Comparison of ENCODE assay signal across 8 cellular contexts in genomic region chr10:108358912-108359311, GRCh38.
DNase-seq lines count a peak whose midpoint lies in the region; ATAC-seq and TF ChIP-seq lines count a peak whose summit lies in the region.

No MANE protein-coding gene starts in this region.

- H3K4ac ChIP-seq in neuronal stem cell (ENCODE audit: low read length): no peak overlapping the region

- H3K27me3 ChIP-seq in hepatocyte: no peaks in the 10 kb centered on the region
- H3K27me3 ChIP-seq in neuronal stem cell (ENCODE audit: control insufficient read depth in 3 of 3, insufficient read depth in 3 of 3, low read depth in 1 of 3, low read length in 3 of 3): no peaks in the 10 kb centered on the region

- no peak for TF ChIP-seq CTCF in NB4 (IDR thresholded peaks at IDR 0.05; ENCODE audit: low read depth, low read length)
- peak; percentile 21 for TF ChIP-seq CTCF in hepatocyte (IDR thresholded peaks at IDR 0.05; ENCODE audit: poor library complexity)

- H4K91ac ChIP-seq in neuronal stem cell (ENCODE audit: low read depth, low read length, poor library complexity): no peak overlapping the region

- H3K4me3 ChIP-seq in NB4 (ENCODE audit: low read depth, low read length) (no peak overlapping the region), hepatocyte (no peak overlapping the region), neuronal stem cell (ENCODE audit: low read length in 2 of 2) (no peak overlapping the region)

- H3K27ac ChIP-seq in hepatocyte: peak overlapping the region; percentile 18
- H3K27ac ChIP-seq in neuronal stem cell (replicated peaks; ENCODE audit: low read length): no peak overlapping the region

- H2BK15ac ChIP-seq in neuronal stem cell (ENCODE audit: low read length): no peak overlapping the region

- ATAC-seq in GM21786 (IDR thresholded peaks at IDR 0.05; ENCODE audit: unreplicated experiment): peak; percentile 67

- no peak overlapping the region for H3K23ac ChIP-seq in neuronal stem cell (ENCODE audit: low read depth, low read length, poor library complexity)

- H3K4me2 ChIP-seq in hepatocyte (no peak overlapping the region), neuronal stem cell (ENCODE audit: insufficient read depth, low read length, poor library complexity, severe bottlenecking) (no peak overlapping the region)

- H2AFZ ChIP-seq in hepatocyte (no peak overlapping the region), neuronal stem cell (ENCODE audit: low read length) (no peak overlapping the region)

- H2AK5ac ChIP-seq in neuronal stem cell (ENCODE audit: low read depth, low read length): no peak overlapping the region

- H3K79me1 ChIP-seq in neuronal stem cell (ENCODE audit: low read depth, low read length): no peaks in the 10 kb centered on the region

- H4K20me1 ChIP-seq in hepatocyte (ENCODE audit: insufficient read depth, poor library complexity, severe bottlenecking): no peaks in the 10 kb centered on the region

- H3K36me3 ChIP-seq in hepatocyte (replicated peaks; ENCODE audit: insufficient read depth, low read depth) (no peaks in the 10 kb centered on the region), neuronal stem cell (replicated peaks in 1 of 2; ENCODE audit: control insufficient read depth in 2 of 2, insufficient read depth in 2 of 2, low read length in 2 of 2) (no peaks in the 10 kb centered on the region)

- H2BK5ac ChIP-seq in neuronal stem cell (ENCODE audit: low read length): no peak overlapping the region

- H3K9ac ChIP-seq in neuronal stem cell (ENCODE audit: low read depth, low read length, poor library complexity): no peak overlapping the region

- no peaks in the 10 kb centered on the region for H3K79me2 ChIP-seq in hepatocyte

- H4K8ac ChIP-seq in neuronal stem cell (ENCODE audit: low read depth, low read length): no peak overlapping the region

- H3K9me3 ChIP-seq in hepatocyte (ENCODE audit: low read depth): no peaks in the 10 kb centered on the region
- no peaks in the 10 kb centered on the region for H3K9me3 ChIP-seq in neuronal stem cell (replicated peaks in 1 of 2; ENCODE audit: control insufficient read depth in 2 of 2, insufficient read depth in 1 of 2, low read depth in 1 of 2, low read length in 2 of 2)

- TF ChIP-seq POLR2A in NB4 (IDR thresholded peaks at IDR 0.05; ENCODE audit: extremely low read depth, insufficient read length): no peak

- no peak overlapping the region for H2BK12ac ChIP-seq in neuronal stem cell (ENCODE audit: low read length)

- no peak overlapping the region for H3K14ac ChIP-seq in neuronal stem cell (ENCODE audit: low read length)

- H3K4me1 ChIP-seq in hepatocyte (ENCODE audit: insufficient read depth) (no peaks in the 10 kb centered on the region), neuronal stem cell (ENCODE audit: control insufficient read depth in 2 of 2, insufficient read depth in 1 of 2, low read depth in 1 of 2, low read length in 2 of 2) (no peaks in the 10 kb centered on the region)

- no peaks in the 10 kb centered on the region for H3K9me2 ChIP-seq in hepatocyte (replicated peaks; ENCODE audit: insufficient read depth)

- H2BK120ac ChIP-seq in neuronal stem cell (ENCODE audit: low read depth, low read length): no peak overlapping the region

- 63% methylated on average over 3 of the region's 3 CpGs for WGBS in hepatocyte (ENCODE audit: low lambda C conversion rate, missing lambda C conversion rate)
- no CpG with 5 or more reads among the region's 3 CpGs for WGBS in neuronal stem cell (ENCODE audit: extremely low coverage in 2 of 2, insufficient read length in 2 of 2, insufficient replicate concordance in 1 of 2), 2 donors

- DNase-seq in DMS53 treated with DMSO at 0.1 percent for 48 hours (lab: John Stamatoyannopoulos, UW; ENCODE audit: unreplicated experiment) (peak; percentile 41), NB4 (ENCODE audit: low read depth) (peak; percentile 37), hepatocyte (ENCODE audit: low spot score) (peak; percentile 52), middle frontal gyrus (ENCODE audit: extremely low spot score, low spot score) (no peak), DMS79 (lab: John Stamatoyannopoulos, UW) (no peak), AML-193 (lab: John Stamatoyannopoulos, UW) (no peak), neuronal stem cell (ENCODE audit: low spot score) (no peak)

- no peak overlapping the region for H3K18ac ChIP-seq in neuronal stem cell (ENCODE audit: low read length)

Comparison
In these comparisons a context has a peak if more than half of its experiments do, and no peak if none do; other contexts are left out.
1. DNase-seq: peak in DMS53 treated with DMSO at 0.1 percent for 48 hours (single experiment), NB4 (single experiment) and hepatocyte (single experiment); none in middle frontal gyrus (single experiment), DMS79 (single experiment), AML-193 (0 of 2) and neuronal stem cell (single experiment).